ENCODE assay signal across 24 cellular contexts in the genomic region with DNA sequence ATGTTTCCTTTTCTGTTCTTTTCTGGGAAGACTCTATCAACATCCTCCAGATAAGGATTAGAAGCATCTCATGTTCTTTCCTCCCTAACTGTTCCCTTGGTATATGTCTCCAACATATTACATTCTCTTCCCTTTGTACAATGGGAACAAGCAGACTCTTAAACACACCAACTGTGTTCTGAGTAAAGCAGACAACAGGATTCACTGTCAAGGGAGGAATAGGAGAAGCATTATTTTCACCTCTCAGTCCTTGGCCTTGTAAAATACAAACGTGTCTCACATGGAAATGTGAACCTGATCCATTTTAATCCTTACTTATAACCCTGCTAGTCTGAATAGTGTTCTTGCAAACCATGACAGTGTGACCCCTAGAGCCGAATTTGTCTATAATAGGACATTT. TPM values are rescaled to one million over a fixed set of nuclear protein-coding genes. Genes with fewer than 3 reads are reported as not detected.
DNase-seq lines count a peak whose midpoint lies in the region; ATAC-seq, FAIRE-seq and TF ChIP-seq lines count a peak whose summit lies in the region.
"Had no signal": no experiment of that assay in that cellular context is flagged by ENCODE, and none has a peak within 500 bp of the region (broad histone marks: within the 10 kb centered on the region; RNA-seq: fewer than 3 reads in every experiment).

No MANE protein-coding gene starts in this region.

- no peak overlapping the region for H3K4me3 Mint-ChIP-seq in activated CD4-positive, alpha-beta T cell treated with anti-CD3 and anti-CD28 coated beads, Interleukin-2, amount 10 ng/mL, durations not matched to agents 7 days and 5 days
- no peak overlapping the region for H3K4me3 Mint-ChIP-seq in stimulated activated naive B cell treated with anti-CD40 and anti-IgM and Interleukin-4, amounts not matched to agents 10 μg/mL and 1 μg/mL and 100 μg/mL, for 72 hours

- H3K4me3 ChIP-seq in SJCRH30 (no peak overlapping the region), gastroesophageal sphincter (no peak overlapping the region)
- H3K4me3 ChIP-seq: BLaER1, cardiac muscle cell, GM12878 had no signal

- H3K36me3 ChIP-seq in SJCRH30 (peaks cover 19% of the 10 kb centered on the region; the same call in 1 of the 2 replicates), gastroesophageal sphincter (peaks cover 0 to 77% of the 10 kb centered on the region in 2 donors)

- ATAC-seq in gastroesophageal sphincter = peak; percentile 26
- no peak for ATAC-seq in stimulated activated naive B cell treated with anti-CD40 and anti-IgM and Interleukin-4, amounts not matched to agents 10 μg/mL and 1 μg/mL and 100 μg/mL, for 72 hours (replicated peaks)
- ATAC-seq: esophagus mucosa, GM12878 had no signal

- CTCF ChIA-PET in activated CD4-positive, alpha-beta T cell treated with anti-CD3 and anti-CD28 coated beads, Interleukin-2, amount 10 ng/mL, durations not matched to agents 7 days and 5 days (lab: Charles Lee) = no interaction called here

- H3K27ac Mint-ChIP-seq in activated CD4-positive, alpha-beta T cell treated with anti-CD3 and anti-CD28 coated beads, Interleukin-2, amount 10 ng/mL, durations not matched to agents 7 days and 5 days = peak overlapping the region; percentile 85
- H3K27ac Mint-ChIP-seq in stimulated activated naive B cell treated with anti-CD40 and anti-IgM and Interleukin-4, amounts not matched to agents 10 μg/mL and 1 μg/mL and 100 μg/mL, for 72 hours = no peak overlapping the region

- DNase-seq in activated CD4-positive, alpha-beta T cell treated with anti-CD3 and anti-CD28 coated beads, Interleukin-2, amount 10 ng/mL, durations not matched to agents 7 days and 5 days = no peak
- DNase-seq in activated CD4-positive, alpha-beta T cell treated with anti-CD3 and anti-CD28 coated beads, Interleukin-2, amount 50 U/mL, for 4 hours = no peak
- DNase-seq in SJCRH30 = peak in 1 of 2 experiments; percentile 14
- no peak for DNase-seq in substantia nigra (lab: John Stamatoyannopoulos, UW)
- no peak for DNase-seq in NCI-H2107 (lab: John Stamatoyannopoulos, UW)
- no peak for DNase-seq in RCC 7860 (ENCODE audit: low spot score)
- no peak for DNase-seq in stimulated activated naive B cell treated with anti-CD40 and anti-IgM and Interleukin-4, amounts not matched to agents 10 μg/mL and 1 μg/mL and 100 μg/mL, for 72 hours
- DNase-seq: activated CD4-positive, CD25-positive, alpha-beta regulatory T cell; activated effector memory CD4-positive, alpha-beta T cell treated with anti-CD3 and anti-CD28 coated beads, Interleukin-2, amount 50 U/mL, for 16 hours; GF-D8; H7; NCI-H1436; NCI-H2171; NCI-H748 treated with DMSO at 0.1 percent for 48 hours; nucleus accumbens; stimulated activated CD4-positive, alpha-beta T cell treated with anti-CD3 and anti-CD28 coated beads, Interleukin-15, amount 100 ng/mL, for 24 hours; stimulated activated naive CD4-positive, alpha-beta T cell; trophoblast cell had no signal

- no peak for TF ChIP-seq EP300 in gastroesophageal sphincter (IDR thresholded peaks at IDR 0.05)

- H3K27ac ChIP-seq in SJCRH30 (peak overlapping the region; percentile 91), gastroesophageal sphincter (peak overlapping the region; percentile 67 to 81 (median 75)), substantia nigra (ENCODE audit: low read depth, low read length, poor library complexity, severe bottlenecking) (peak overlapping the region; percentile 31)
- H3K27ac ChIP-seq: BLaER1, cardiac muscle cell had no signal

- 50 to 53% methylated on average over 1 to 2 of the region's 2 CpGs for WGBS in gastroesophageal sphincter (ENCODE audit: low coverage in 1 of 2), 2 donors

- H3K4me1 Mint-ChIP-seq in activated CD4-positive, alpha-beta T cell treated with anti-CD3 and anti-CD28 coated beads, Interleukin-2, amount 10 ng/mL, durations not matched to agents 7 days and 5 days = peaks cover 34% of the 10 kb centered on the region
- no peaks in the 10 kb centered on the region for H3K4me1 Mint-ChIP-seq in stimulated activated naive B cell treated with anti-CD40 and anti-IgM and Interleukin-4, amounts not matched to agents 10 μg/mL and 1 μg/mL and 100 μg/mL, for 72 hours

- no peaks in the 10 kb centered on the region for H3K9me3 Mint-ChIP-seq in activated CD4-positive, alpha-beta T cell treated with anti-CD3 and anti-CD28 coated beads, Interleukin-2, amount 10 ng/mL, durations not matched to agents 7 days and 5 days
- H3K9me3 Mint-ChIP-seq in stimulated activated naive B cell treated with anti-CD40 and anti-IgM and Interleukin-4, amounts not matched to agents 10 μg/mL and 1 μg/mL and 100 μg/mL, for 72 hours = peaks cover 0 to 2% of the 10 kb centered on the region in 2 donors

- H3K9me3 ChIP-seq in SJCRH30 (replicated peaks) = no peaks in the 10 kb centered on the region
- H3K9me3 ChIP-seq in gastroesophageal sphincter = no peaks in the 10 kb centered on the region
- H3K9me3 ChIP-seq: BLaER1 had no signal

- no peaks in the 10 kb centered on the region for H3K27me3 Mint-ChIP-seq in activated CD4-positive, alpha-beta T cell treated with anti-CD3 and anti-CD28 coated beads, Interleukin-2, amount 10 ng/mL, durations not matched to agents 7 days and 5 days
- no peaks in the 10 kb centered on the region for H3K27me3 Mint-ChIP-seq in stimulated activated naive B cell treated with anti-CD40 and anti-IgM and Interleukin-4, amounts not matched to agents 10 μg/mL and 1 μg/mL and 100 μg/mL, for 72 hours

- H3K27me3 ChIP-seq in SJCRH30 = no peaks in the 10 kb centered on the region
- H3K27me3 ChIP-seq in gastroesophageal sphincter = no peaks in the 10 kb centered on the region
- H3K27me3 ChIP-seq: BLaER1, cardiac muscle cell had no signal

- peaks cover 63% of the 10 kb centered on the region for H3K36me3 Mint-ChIP-seq in activated CD4-positive, alpha-beta T cell treated with anti-CD3 and anti-CD28 coated beads, Interleukin-2, amount 10 ng/mL, durations not matched to agents 7 days and 5 days (ENCODE audit: low read depth)
- peaks cover 45 to 52% of the 10 kb centered on the region in 2 donors for H3K36me3 Mint-ChIP-seq in stimulated activated naive B cell treated with anti-CD40 and anti-IgM and Interleukin-4, amounts not matched to agents 10 μg/mL and 1 μg/mL and 100 μg/mL, for 72 hours

- POLR2A ChIA-PET in activated CD4-positive, alpha-beta T cell treated with anti-CD3 and anti-CD28 coated beads, Interleukin-2, amount 10 ng/mL, durations not matched to agents 7 days and 5 days (lab: Charles Lee) = no interaction called here

- TF ChIP-seq POLR2A in gastroesophageal sphincter (IDR thresholded peaks at IDR 0.05) = no peak

- H3K4me1 ChIP-seq in SJCRH30 = peaks cover 23% of the 10 kb centered on the region
- peaks cover 12 to 64% (median 14%) of the 10 kb centered on the region in 3 donors for H3K4me1 ChIP-seq in gastroesophageal sphincter

- no peak for TF ChIP-seq CTCF in gastroesophageal sphincter (IDR thresholded peaks at IDR 0.05)

- no peak for FAIRE-seq in RCC 7860 (lab: Jason Lieb, UNC)
- FAIRE-seq: A204.1, GM12878 had no signal

RNA-seq across cellular contexts. Expression of a gene that starts 19.6 kb away (rescaled TPM):
- 10 to 100 TPM; 32.6 to 38.5 TPM for total RNA-seq in activated CD4-positive, alpha-beta T cell treated with anti-CD3 and anti-CD28 coated beads, Interleukin-2, amount 10 ng/mL, durations not matched to agents 7 days and 5 days
- total RNA-seq in SJCRH30 (2014; rRNA removed; shearing (Covaris generic)) = 32.6 and 33.5 TPM in 2 replicates
- 100 to 1,000 TPM; 117 to 883 (median 126) TPM for total RNA-seq in gastroesophageal sphincter

Comparison
In these comparisons a context has a peak if more than half of its experiments do, and no peak if none do; other contexts are left out.
1. H3K27ac ChIP-seq: peak in every context shown above with its lines; median percentile 91 in SJCRH30; 75 in gastroesophageal sphincter; 31 in substantia nigra.